Comparison of ENCODE assay signal across 8 cellular contexts in the genomic region with DNA sequence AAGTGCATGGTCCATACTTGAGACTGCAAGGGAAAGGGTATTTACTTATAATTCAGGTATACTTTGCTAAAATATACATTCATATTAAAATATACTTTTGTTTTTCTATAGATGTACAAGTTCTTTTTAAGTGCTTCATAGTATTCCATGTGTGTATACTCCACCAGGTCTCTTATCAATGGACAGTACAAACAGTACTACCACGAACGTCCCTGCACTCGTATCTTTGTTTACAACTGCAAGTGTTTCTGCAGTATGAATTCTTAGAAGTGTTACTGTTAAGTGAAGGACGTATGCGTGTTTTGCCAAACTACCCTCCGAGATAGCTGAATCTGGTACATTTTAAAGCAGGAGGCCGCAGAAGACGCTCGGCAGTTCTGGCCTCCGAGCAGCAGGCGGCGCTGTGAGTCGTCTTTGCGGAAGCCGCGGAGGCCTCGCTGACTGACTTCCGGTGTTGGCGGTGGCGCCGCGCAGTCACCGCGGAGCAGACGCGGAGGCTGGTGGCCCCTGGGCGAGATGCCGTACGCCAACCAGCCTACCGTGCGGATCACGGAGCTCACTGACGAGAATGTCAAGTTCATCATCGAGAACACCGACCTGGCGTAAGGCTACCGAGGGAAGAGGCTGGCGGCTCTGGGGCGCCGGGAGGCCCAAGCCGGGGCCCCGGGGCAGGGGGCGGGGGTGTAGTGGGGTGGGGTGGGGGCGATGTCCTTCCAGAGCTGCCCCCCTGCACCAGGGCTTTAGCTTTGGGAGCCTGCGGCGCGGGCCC. TPM values are rescaled to one million over a fixed set of nuclear protein-coding genes. Genes with fewer than 3 reads are reported as not detected.
A peak's percentile ranks its signal among the peaks of the same experiment; 100 is the strongest.
DNase-seq lines count a peak whose midpoint lies in the region; ATAC-seq and TF ChIP-seq lines count a peak whose summit lies in the region.

A gene (plus strand): TSS at position 471 of the 769 bp plus-strand sequence. CDS start 46 bp downstream, at position 517.

- H3K36me3 Mint-ChIP-seq in central memory CD8-positive, alpha-beta T cell (ENCODE audit: insufficient read depth): peaks cover 37% of the 10 kb centered on the region

- H3K4me3 Mint-ChIP-seq in central memory CD8-positive, alpha-beta T cell: peak within 1 kb of the TSS; percentile 97

- H3K27ac Mint-ChIP-seq in central memory CD8-positive, alpha-beta T cell (ENCODE audit: low read depth): peak within 1 kb of the TSS; percentile 98

- no peaks in the 10 kb centered on the region for H3K9me3 Mint-ChIP-seq in central memory CD8-positive, alpha-beta T cell

- DNase-seq in AG08396 (ENCODE audit: low spot score) (peak; percentile 93), NCI-H345 (lab: John Stamatoyannopoulos, UW) (peak; percentile 77), kidney epithelial cell (ENCODE audit: low read depth) (peak; percentile 41)
- DNase-seq in central memory CD8-positive, alpha-beta T cell (ENCODE audit: low spot score in 2 of 2): peak; percentile 88 to 96
- peak; percentile 80 to 90 for DNase-seq in stimulated activated CD4-positive, alpha-beta T cell treated with anti-CD3 and anti-CD28 coated beads, Interleukin-15, amount 100 ng/mL, for 48 hours (ENCODE audit: low read depth in 2 of 2)

- peaks cover 30% of the 10 kb centered on the region for H3K4me1 Mint-ChIP-seq in central memory CD8-positive, alpha-beta T cell

- H3K4me3 ChIP-seq in kidney epithelial cell (ENCODE audit: low read depth, low read length): peak within 1 kb of the TSS; percentile 74

- H3K27me3 ChIP-seq in kidney epithelial cell (ENCODE audit: control insufficient read depth, insufficient read depth, low read length): no peaks in the 10 kb centered on the region

- peak; percentile 94 for ATAC-seq in GM18867 (IDR thresholded peaks at IDR 0.05; ENCODE audit: unreplicated experiment)
- peak; percentile 94 for ATAC-seq in HG03108 (IDR thresholded peaks at IDR 0.05; ENCODE audit: unreplicated experiment)
- ATAC-seq in activated CD4-positive, CD25-positive, alpha-beta regulatory T cell treated with anti-CD3 and anti-CD28 coated beads, Interleukin-2, amount 50 U/mL, for 24 hours: peak; percentile 93 to 97
- ATAC-seq in central memory CD8-positive, alpha-beta T cell (replicated peaks; ENCODE audit: extremely low read depth, poor library complexity, severe bottlenecking): peak; percentile 93

- no peaks in the 10 kb centered on the region for H3K27me3 Mint-ChIP-seq in central memory CD8-positive, alpha-beta T cell

- no peaks in the 10 kb centered on the region for H3K36me3 ChIP-seq in kidney epithelial cell (ENCODE audit: control insufficient read depth, insufficient read depth, low read length)

- peak; percentile 93 for TF ChIP-seq CTCF in kidney epithelial cell (IDR thresholded peaks at IDR 0.05; ENCODE audit: insufficient read depth, low read length, poor library complexity, severe bottlenecking)

RNA-seq across cellular contexts. Expression of the gene that starts here (rescaled TPM):
- total RNA-seq in kidney epithelial cell: 70.4 and 73.0 TPM in 2 replicates

Comparison
In these comparisons a context has a peak if more than half of its experiments do, and no peak if none do; other contexts are left out.
1. Peak in every context shown above with its lines: DNase-seq, ATAC-seq and H3K4me3 ChIP-seq.
2. DNase-seq: peak in every context shown above with its lines; median percentile 93 in AG08396; 92 in central memory CD8-positive, alpha-beta T cell; 85 in stimulated activated CD4-positive, alpha-beta T cell treated with anti-CD3 and anti-CD28 coated beads, Interleukin-15, amount 100 ng/mL, for 48 hours; 77 in NCI-H345; 41 in kidney epithelial cell.